Comparison of ENCODE assay signal across 19 cellular contexts in the genomic region with DNA sequence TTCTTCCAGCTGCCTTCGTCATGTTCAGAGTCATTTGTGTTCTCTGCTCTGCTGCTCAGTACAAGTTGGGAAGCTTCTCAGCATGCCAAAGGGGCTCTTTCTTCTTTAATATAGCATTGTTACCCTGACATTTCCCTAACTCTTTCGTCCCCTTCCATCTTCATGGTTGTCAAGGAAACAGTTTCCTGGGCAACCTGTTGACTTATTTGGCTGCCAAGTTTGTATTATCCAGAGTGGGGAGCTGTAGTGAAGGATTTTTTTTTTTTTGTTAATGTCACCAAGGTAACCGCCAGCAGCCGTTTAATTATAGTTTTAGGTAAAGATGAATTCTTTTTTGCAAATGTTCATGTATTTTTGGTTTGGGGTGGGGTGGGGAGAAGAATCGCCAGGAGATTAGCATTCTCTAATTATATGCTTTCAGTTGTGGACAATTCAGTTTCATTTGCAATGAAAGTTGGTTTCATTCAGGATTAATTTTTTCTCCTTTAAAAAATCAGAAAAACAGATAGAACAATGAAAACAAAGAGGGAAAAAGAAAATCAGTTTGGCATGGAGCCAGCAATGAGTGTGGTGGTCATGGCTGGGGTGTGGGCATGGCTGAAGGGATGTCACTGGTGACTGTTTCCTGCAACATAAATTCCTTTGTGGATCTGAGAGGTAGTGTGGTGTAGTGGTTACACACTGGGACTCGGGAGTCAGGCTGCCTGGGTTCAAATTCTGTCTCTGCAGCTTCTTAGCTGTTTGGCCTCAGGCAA.
DNase-seq lines count a peak whose midpoint lies in the region; ATAC-seq and TF ChIP-seq lines count a peak whose summit lies in the region.
"Had no signal": no experiment of that assay in that cellular context is flagged by ENCODE, and none has a peak within 500 bp of the region (broad histone marks: within the 10 kb centered on the region; RNA-seq: fewer than 3 reads in every experiment).

No MANE protein-coding gene starts in this region.

- H3K36me3 ChIP-seq in mucosa of rectum (ENCODE audit: control insufficient read depth in 2 of 2, insufficient read depth in 2 of 2, low read length in 2 of 2) (no peaks in the 10 kb centered on the region), aorta (ENCODE audit: control insufficient read depth in 1 of 2, insufficient read depth in 2 of 2, low read length in 1 of 2) (no peaks in the 10 kb centered on the region)
- H3K36me3 ChIP-seq: gastroesophageal sphincter, sigmoid colon, stomach had no signal

- CTCF ChIA-PET in activated B cell treated with CpG ODN at 0.5 μM for 24 hours (lab: Charles Lee): no interaction called here

- no peaks in the 10 kb centered on the region for H3K36me3 Mint-ChIP-seq in activated B cell treated with CpG ODN at 0.5 μM for 24 hours (ENCODE audit: low read depth)
- H3K36me3 Mint-ChIP-seq: naive thymus-derived CD4-positive, alpha-beta T cell had no signal

- H3K27me3 ChIP-seq in mucosa of rectum (ENCODE audit: control insufficient read depth in 2 of 2, insufficient read depth in 2 of 2, low read length in 2 of 2) (peaks cover 0 to 3% of the 10 kb centered on the region in 2 donors), aorta (ENCODE audit: control insufficient read depth in 1 of 2, insufficient read depth in 2 of 2, low read length in 1 of 2) (no peaks in the 10 kb centered on the region)

- DNase-seq in ELR (ENCODE audit: low read depth): peak; percentile 20
- peak; percentile 86 for DNase-seq in NCI-H1105 (lab: John Stamatoyannopoulos, UW)
- no peak for DNase-seq in activated B cell treated with CpG ODN at 0.5 μM for 24 hours
- no peak for DNase-seq in aorta
- DNase-seq in left colon: no peak
- DNase-seq: activated CD4-positive, alpha-beta T cell treated with anti-CD3 and anti-CD28 coated beads for 48 hours; CD4-positive, alpha-beta T cell; effector memory CD8-positive, alpha-beta T cell; GDM1; kidney; naive thymus-derived CD4-positive, alpha-beta T cell; NCI-H187 treated with DMSO at 0.1 percent for 48 hours; sigmoid colon; stomach; T-helper 1 cell had no signal

- WGBS in aorta, 2 donors: 53 to 67% methylated on average over 6 of the region's 6 CpGs

- POLR2A ChIA-PET in activated B cell treated with CpG ODN at 0.5 μM for 24 hours (lab: Charles Lee): no interaction called here

- intact Hi-C loops in activated B cell treated with CpG ODN at 0.5 μM for 24 hours (cut with micrococcal nuclease) (no loop called here), aorta (cut with DNase I) (no loop called here), left colon (cut with DNase I, micrococcal nuclease) (no loop called here)

- ATAC-seq in activated B cell treated with CpG ODN at 0.5 μM for 24 hours (ENCODE audit: low read depth) (no peak), aorta (ENCODE audit: low FRiP score) (no peak), left colon (no peak), HG03565 (IDR thresholded peaks at IDR 0.05; ENCODE audit: unreplicated experiment) (no peak)
- ATAC-seq: effector memory CD8-positive, alpha-beta T cell; gastroesophageal sphincter; naive thymus-derived CD4-positive, alpha-beta T cell had no signal

- peak overlapping the region; percentile 37 for H3K27ac Mint-ChIP-seq in activated B cell treated with CpG ODN at 0.5 μM for 24 hours
- H3K27ac Mint-ChIP-seq: activated T-helper 1 cell treated with anti-CD3 and anti-CD28 coated beads, Interleukin-12 subunit alpha, Interleukin-12 subunit beta, Interleukin-2, Interleukin-4 antibody, amounts not matched to agents 30 ng/mL and 10 ng/mL and 1 ng/mL, durations not matched to agents 14 hours and 24 hours and 36 hours; CD4-positive, alpha-beta T cell; effector memory CD8-positive, alpha-beta T cell had no signal

- peaks cover 79% of the 10 kb centered on the region for H3K4me1 Mint-ChIP-seq in activated B cell treated with CpG ODN at 0.5 μM for 24 hours

- peak overlapping the region in 1 of 2 donors; percentile 14 for H3K4me3 ChIP-seq in mucosa of rectum (ENCODE audit: low read length in 2 of 2)
- no peak overlapping the region for H3K4me3 ChIP-seq in aorta (ENCODE audit: low read length in 2 of 2)
- H3K4me3 ChIP-seq: gastroesophageal sphincter, sigmoid colon, stomach had no signal

- H3K27ac ChIP-seq in mucosa of rectum (ENCODE audit: low read depth in 2 of 2, low read length in 2 of 2): peak overlapping the region; percentile 79 to 85
- no peak overlapping the region for H3K27ac ChIP-seq in aorta (ENCODE audit: low read depth in 1 of 2, low read length in 2 of 2)
- H3K27ac ChIP-seq: gastroesophageal sphincter, sigmoid colon, stomach had no signal

- H3K9me3 ChIP-seq in mucosa of rectum (ENCODE audit: control insufficient read depth in 2 of 2, low read length in 2 of 2): no peaks in the 10 kb centered on the region
- no peaks in the 10 kb centered on the region for H3K9me3 ChIP-seq in aorta (ENCODE audit: control insufficient read depth, low read length)
- H3K9me3 ChIP-seq: gastroesophageal sphincter, sigmoid colon, stomach had no signal

- H3K4me3 Mint-ChIP-seq in activated B cell treated with CpG ODN at 0.5 μM for 24 hours: no peak overlapping the region
- H3K4me3 Mint-ChIP-seq: activated T-helper 1 cell treated with anti-CD3 and anti-CD28 coated beads, Interleukin-12 subunit alpha, Interleukin-12 subunit beta, Interleukin-2, Interleukin-4 antibody, amounts not matched to agents 30 ng/mL and 10 ng/mL and 1 ng/mL, durations not matched to agents 14 hours and 24 hours and 36 hours; CD4-positive, alpha-beta T cell; effector memory CD8-positive, alpha-beta T cell; naive thymus-derived CD4-positive, alpha-beta T cell had no signal

- TF ChIP-seq CTCF in activated B cell treated with CpG ODN at 0.5 μM for 24 hours (IDR thresholded peaks at IDR 0.05): no peak

- peaks cover 15% of the 10 kb centered on the region for H3K27me3 Mint-ChIP-seq in activated B cell treated with CpG ODN at 0.5 μM for 24 hours

- no peaks in the 10 kb centered on the region for H3K9me3 Mint-ChIP-seq in activated B cell treated with CpG ODN at 0.5 μM for 24 hours
- H3K9me3 Mint-ChIP-seq: activated T-helper 1 cell treated with anti-CD3 and anti-CD28 coated beads, Interleukin-12 subunit alpha, Interleukin-12 subunit beta, Interleukin-2, Interleukin-4 antibody, amounts not matched to agents 30 ng/mL and 10 ng/mL and 1 ng/mL, durations not matched to agents 14 hours and 24 hours and 36 hours; CD4-positive, alpha-beta T cell; effector memory CD8-positive, alpha-beta T cell had no signal

- peak overlapping the region in 1 of 2 donors; percentile 54 for H3K9ac ChIP-seq in mucosa of rectum (ENCODE audit: low read depth in 1 of 2, low read length in 2 of 2)

- H3K4me1 ChIP-seq in mucosa of rectum (ENCODE audit: control insufficient read depth in 2 of 2, insufficient read depth in 2 of 2, low read length in 2 of 2) (peaks cover 15 to 28% of the 10 kb centered on the region in 2 donors), aorta (ENCODE audit: control insufficient read depth in 1 of 2, insufficient read depth in 2 of 2, low read length in 2 of 2) (no peaks in the 10 kb centered on the region)
- H3K4me1 ChIP-seq: gastroesophageal sphincter, sigmoid colon had no signal

Comparison
In these comparisons a context has a peak if more than half of its experiments do, and no peak if none do; other contexts are left out.
1. DNase-seq: peak in ELR (single experiment) and NCI-H1105 (single experiment); none in activated B cell treated with CpG ODN at 0.5 μM for 24 hours (single experiment), aorta (0 of 2) and left colon (0 of 2).
2. H3K27ac ChIP-seq: peak in mucosa of rectum (2 of 2); none in aorta (0 of 2).